In genomic region chr16:67415872-67416793, GRCh38 we compare ENCODE assay signal across 8 cellular contexts. TPM values are rescaled to one million over a fixed set of nuclear protein-coding genes. Genes with fewer than 3 reads are reported as not detected.
DNase-seq lines count a peak whose midpoint lies in the region; TF ChIP-seq lines count a peak whose summit lies in the region.

Gene ZDHHC1 (minus strand): TSS chr16:67416477. CDS start chr16:67407775, 8,702 bp downstream.

- H3K4me3 ChIP-seq in BE2C (ENCODE audit: low read depth, low read length) (peak within 1 kb of the TSS; percentile 78), colonic mucosa (peak within 1 kb of the TSS; percentile 77), kidney epithelial cell (ENCODE audit: low read depth, low read length) (peak within 1 kb of the TSS; percentile 80)

- H3K4me1 ChIP-seq in BE2C, result no peaks in the 10 kb centered on the region
- H3K4me1 ChIP-seq in colonic mucosa, result no peaks in the 10 kb centered on the region

- H3K27ac ChIP-seq in colonic mucosa, result peak within 1 kb of the TSS; percentile 62

- H3K27me3 ChIP-seq in BE2C, result no peaks in the 10 kb centered on the region
- H3K27me3 ChIP-seq in colonic mucosa, result no peaks in the 10 kb centered on the region
- H3K27me3 ChIP-seq in kidney epithelial cell (ENCODE audit: control insufficient read depth, insufficient read depth, low read length), result no peaks in the 10 kb centered on the region

- no peaks in the 10 kb centered on the region for H3K9me3 ChIP-seq in BE2C
- H3K9me3 ChIP-seq in colonic mucosa, result no peaks in the 10 kb centered on the region

- H3K36me3 ChIP-seq in BE2C (no peaks in the 10 kb centered on the region), colonic mucosa (no peaks in the 10 kb centered on the region), kidney epithelial cell (ENCODE audit: control insufficient read depth, insufficient read depth, low read length) (no peaks in the 10 kb centered on the region)

- peak within 1 kb of the TSS; percentile 84 to 98 for H3K9ac ChIP-seq in colonic mucosa (ENCODE audit: low read depth in 2 of 2, low read length in 2 of 2)

- intact Hi-C loops in colonic mucosa (cut with DNase I), result loop anchor here (10.0 kb wide), 1 partner anchor 131 kb away; no protein-coding TSS in a partner anchor

- DNase-seq in BE2C (peak; percentile 84), GM19240 (ENCODE audit: insufficient read length, low spot score) (peak; percentile 84), HuH-7.5 (ENCODE audit: low spot score) (peak; percentile 69), UCSD-AML1 (lab: John Stamatoyannopoulos, UW; ENCODE audit: unreplicated experiment) (peak; percentile 61), colonic mucosa (peak; percentile 73), kidney epithelial cell (ENCODE audit: low read depth) (no peak), middle frontal gyrus (ENCODE audit: extremely low spot score, low spot score) (no peak)
- peak; percentile 57 for DNase-seq in stimulated activated CD4-positive, alpha-beta T cell treated with anti-CD3 and anti-CD28 coated beads, Interleukin-12 subunit alpha, Interleukin-12 subunit beta, amount 100 ng/mL, for 4 hours

- TF ChIP-seq CTCF in BE2C (IDR thresholded peaks at IDR 0.05; ENCODE audit: low read depth, low read length) (peak; percentile 55), colonic mucosa (IDR thresholded peaks at IDR 0.05) (peak; percentile 61), kidney epithelial cell (IDR thresholded peaks at IDR 0.05; ENCODE audit: insufficient read depth, low read length, poor library complexity, severe bottlenecking) (no peak)

RNA-seq across cellular contexts. Expression of gene ZDHHC1, which starts in this region (rescaled TPM):
- polyA plus RNA-seq in BE2C (2012; ENCODE audit: insufficient read depth, insufficient read length, low read depth), result 4.9 TPM
- total RNA-seq in colonic mucosa, result 1 to 10 TPM; 7.9 to 8.7 TPM
- 9.5 and 11.3 TPM in 2 replicates for total RNA-seq in kidney epithelial cell

Comparison
In these comparisons a context has a peak if more than half of its experiments do, and no peak if none do; other contexts are left out.
1. DNase-seq: peak in BE2C (single experiment), GM19240 (single experiment), HuH-7.5 (single experiment), UCSD-AML1 (single experiment), colonic mucosa (single experiment) and stimulated activated CD4-positive, alpha-beta T cell treated with anti-CD3 and anti-CD28 coated beads, Interleukin-12 subunit alpha, Interleukin-12 subunit beta, amount 100 ng/mL, for 4 hours (single experiment); none in kidney epithelial cell (single experiment) and middle frontal gyrus (single experiment).
2. Peak in every context shown above with its lines, with median percentiles within 50 percentile points of each other: H3K4me3 ChIP-seq.